Comparison of ENCODE assay signal across 8 cellular contexts in the genomic region with DNA sequence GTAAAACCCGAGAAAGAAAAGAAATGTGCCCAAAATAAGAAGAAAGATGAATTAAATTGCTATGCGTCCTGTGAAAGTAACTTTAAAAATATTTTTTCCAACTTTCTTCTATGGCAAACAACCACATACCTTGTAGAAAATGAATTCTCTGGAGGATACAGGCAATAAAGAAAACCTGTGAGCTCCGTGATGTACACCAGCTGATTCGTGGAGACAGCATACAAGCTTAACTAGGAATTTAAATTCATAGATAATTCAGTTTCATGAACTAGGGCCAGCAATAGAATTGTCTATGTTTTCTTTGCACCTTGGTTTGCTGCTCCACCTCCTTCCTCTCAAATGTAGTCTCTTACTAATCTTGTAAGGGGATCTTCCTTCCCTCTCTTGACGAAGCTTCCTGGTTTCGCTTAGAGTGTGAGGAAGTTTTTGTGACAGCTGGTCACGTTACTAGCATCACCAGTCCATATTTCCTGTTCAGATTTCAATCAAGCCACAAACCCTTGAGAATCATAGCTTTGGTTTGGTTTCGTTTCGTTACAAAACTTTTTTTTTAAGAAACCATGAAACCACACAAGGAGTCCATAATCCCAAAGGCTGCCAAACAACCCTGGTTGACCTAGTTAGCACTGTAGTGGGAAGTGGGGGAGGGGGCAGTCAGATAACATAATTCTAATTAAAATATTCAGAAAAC.
DNase-seq lines count a peak whose midpoint lies in the region; ATAC-seq lines count a peak whose summit lies in the region.

No MANE protein-coding gene starts in this region.

- H3K4me3 Mint-ChIP-seq in stimulated activated naive CD8-positive, alpha-beta T cell treated with anti-CD3 and anti-CD28 coated beads, Interleukin-15, amount 100 ng/mL, for 72 hours, result peak overlapping the region; percentile 1 to 66

- no peaks in the 10 kb centered on the region for H3K27me3 Mint-ChIP-seq in stimulated activated naive CD8-positive, alpha-beta T cell treated with anti-CD3 and anti-CD28 coated beads, Interleukin-15, amount 100 ng/mL, for 72 hours

- DNase-seq in SIG-M5 treated with dmso at 0.1 percent for 504 hours (lab: John Stamatoyannopoulos, UW; ENCODE audit: unreplicated experiment), result peak; percentile 54
- DNase-seq in SIG-M5 (lab: John Stamatoyannopoulos, UW), result no peak
- peak; percentile 18 for DNase-seq in T-helper 22 cell (ENCODE audit: low read depth)
- peak; percentile 46 for DNase-seq in fibroblast of the conjunctiva (ENCODE audit: low read depth)
- DNase-seq in stimulated activated naive CD8-positive, alpha-beta T cell treated with anti-CD3 and anti-CD28 coated beads, Interleukin-15, amount 100 ng/mL, for 72 hours, result peak; percentile 1 to 31
- no peak for DNase-seq in HuH-7 (ENCODE audit: low spot score)
- no peak for DNase-seq in DMS 273 (lab: John Stamatoyannopoulos, UW; ENCODE audit: unreplicated experiment)

- ATAC-seq in HG03457 (IDR thresholded peaks at IDR 0.05; ENCODE audit: unreplicated experiment), result peak; percentile 91
- ATAC-seq in stimulated activated naive CD8-positive, alpha-beta T cell treated with anti-CD3 and anti-CD28 coated beads, Interleukin-15, amount 100 ng/mL, for 72 hours, result peak; percentile 88

- peak overlapping the region in 1 of 2 donors; percentile 61 for H3K27ac Mint-ChIP-seq in stimulated activated naive CD8-positive, alpha-beta T cell treated with anti-CD3 and anti-CD28 coated beads, Interleukin-15, amount 100 ng/mL, for 72 hours

- H3K4me1 Mint-ChIP-seq in stimulated activated naive CD8-positive, alpha-beta T cell treated with anti-CD3 and anti-CD28 coated beads, Interleukin-15, amount 100 ng/mL, for 72 hours, result peaks cover 11% of the 10 kb centered on the region

- peaks cover 0 to 8% of the 10 kb centered on the region in 2 donors for H3K9me3 Mint-ChIP-seq in stimulated activated naive CD8-positive, alpha-beta T cell treated with anti-CD3 and anti-CD28 coated beads, Interleukin-15, amount 100 ng/mL, for 72 hours

Comparison
In these comparisons a context has a peak if more than half of its experiments do, and no peak if none do; other contexts are left out.
1. DNase-seq: peak in SIG-M5 treated with dmso at 0.1 percent for 504 hours (single experiment), T-helper 22 cell (single experiment), fibroblast of the conjunctiva (single experiment) and stimulated activated naive CD8-positive, alpha-beta T cell treated with anti-CD3 and anti-CD28 coated beads, Interleukin-15, amount 100 ng/mL, for 72 hours (2 of 2); none in SIG-M5 (single experiment), HuH-7 (single experiment) and DMS 273 (single experiment).